9 cellular contexts compared by ENCODE assay signal in the genomic region with DNA sequence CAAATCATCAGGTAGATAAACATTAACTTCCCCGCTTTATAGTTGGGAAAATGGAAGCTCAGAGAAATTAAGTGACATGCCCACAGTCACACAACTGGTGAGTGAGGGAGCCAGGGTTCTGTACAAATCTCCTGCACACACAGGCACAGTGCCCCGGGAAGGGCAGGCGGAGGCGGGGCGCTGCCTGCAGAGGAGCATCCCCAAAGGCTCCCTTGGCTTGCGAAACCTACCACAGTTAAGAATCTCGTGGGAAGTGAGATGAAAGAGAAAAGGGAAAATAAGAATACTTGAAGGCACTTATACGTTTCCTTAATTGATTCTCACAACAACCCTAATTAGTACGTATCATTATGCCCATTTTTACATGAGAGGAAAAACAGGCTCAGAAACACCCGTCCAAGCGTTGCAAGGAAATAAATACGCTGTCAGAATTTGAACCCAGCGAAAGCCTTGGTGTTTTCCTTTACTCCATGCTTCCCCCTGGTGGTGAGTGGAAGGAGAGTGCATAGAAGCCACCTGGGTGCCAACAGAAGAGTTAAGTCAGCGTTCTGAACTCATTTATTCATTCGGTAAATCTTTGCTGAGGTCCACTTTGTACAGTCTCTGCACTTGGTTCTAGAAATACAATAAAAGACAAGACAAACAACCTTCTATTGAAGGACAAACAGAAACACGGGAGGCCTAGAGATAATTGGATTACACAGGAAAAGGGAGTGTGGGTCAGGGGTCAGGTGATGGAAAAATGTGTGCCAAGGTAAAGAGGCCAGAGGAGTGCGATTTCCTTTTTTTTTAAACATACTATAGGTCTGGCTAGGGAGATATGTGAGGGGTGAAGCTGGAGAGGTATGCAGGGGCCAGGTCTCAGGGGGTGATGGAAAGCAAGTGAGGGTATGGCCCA. TPM values are rescaled to one million over a fixed set of nuclear protein-coding genes. Genes with fewer than 3 reads are reported as not detected.
DNase-seq lines count a peak whose midpoint lies in the region; TF ChIP-seq lines count a peak whose summit lies in the region.
"Had no signal": no experiment of that assay in that cellular context is flagged by ENCODE, and none has a peak within 500 bp of the region (broad histone marks: within the 10 kb centered on the region; RNA-seq: fewer than 3 reads in every experiment).

No MANE protein-coding gene starts in this region.

- no peak overlapping the region for H3K27ac ChIP-seq in suprapubic skin
- H3K27ac ChIP-seq: epithelial cell of prostate had no signal

- TF ChIP-seq POLR2A in suprapubic skin (IDR thresholded peaks at IDR 0.05) = no peak

- DNase-seq in activated CD4-positive, alpha-beta T cell treated with anti-CD3 and anti-CD28 coated beads for 24 hours (ENCODE audit: low read depth in 2 of 2) = peak; percentile 22 to 62
- DNase-seq in activated CD4-positive, alpha-beta T cell treated with anti-CD3 and anti-CD28 coated beads for 1 hour = no peak
- DNase-seq in MV-4-11 (lab: John Stamatoyannopoulos, UW) = peak; percentile 53
- DNase-seq in T-helper 1 cell = peak in 4 of 5 donors; percentile 17 to 58 (median 45)
- DNase-seq in choroid plexus epithelial cell (ENCODE audit: low read depth) = peak; percentile 72
- peak; percentile 69 to 70 for DNase-seq in lung microvascular endothelial cell (ENCODE audit: low read depth in 2 of 2)
- no peak for DNase-seq in suprapubic skin (ENCODE audit: low spot score in 2 of 2)
- DNase-seq in NCI-H226 = no peak

- no peaks in the 10 kb centered on the region for H3K9me3 ChIP-seq in suprapubic skin

- no peaks in the 10 kb centered on the region for H3K27me3 ChIP-seq in suprapubic skin

- WGBS in suprapubic skin = 64% methylated on average over 17 of the region's 17 CpGs

- peaks cover 11% of the 10 kb centered on the region for H3K4me1 ChIP-seq in suprapubic skin

- no peak overlapping the region for H3K4me3 ChIP-seq in choroid plexus epithelial cell (ENCODE audit: low read depth, low read length)
- no peak overlapping the region for H3K4me3 ChIP-seq in suprapubic skin

- no peaks in the 10 kb centered on the region for H3K36me3 ChIP-seq in suprapubic skin

- TF ChIP-seq EP300 in suprapubic skin (IDR thresholded peaks at IDR 0.05) = no peak

- TF ChIP-seq CTCF in choroid plexus epithelial cell (conservative IDR thresholded peaks at IDR 0.05; ENCODE audit: low read depth, low read length) (peak; percentile 96), suprapubic skin (IDR thresholded peaks at IDR 0.05) (peak; percentile 47 to 78)

RNA-seq across cellular contexts. Expression of gene ACP6, which starts 28.4 kb away (rescaled TPM):
- total RNA-seq in lung microvascular endothelial cell = 1.4 and 1.7 TPM in 2 replicates
- total RNA-seq in suprapubic skin = 10 to 100 TPM; 10.4 to 46.2 (median 19.3) TPM

Comparison
In these comparisons a context has a peak if more than half of its experiments do, and no peak if none do; other contexts are left out.
1. DNase-seq: peak in activated CD4-positive, alpha-beta T cell treated with anti-CD3 and anti-CD28 coated beads for 24 hours (2 of 2), MV-4-11 (single experiment), T-helper 1 cell (4 of 5), choroid plexus epithelial cell (single experiment) and lung microvascular endothelial cell (2 of 2); none in activated CD4-positive, alpha-beta T cell treated with anti-CD3 and anti-CD28 coated beads for 1 hour (single experiment), suprapubic skin (0 of 2) and NCI-H226 (single experiment).